In genomic region chr5:165157209-165157608, GRCh38 we compare ENCODE assay signal across 19 cellular contexts.
DNase-seq lines count a peak whose midpoint lies in the region; ATAC-seq and TF ChIP-seq lines count a peak whose summit lies in the region.
"Had no signal": no experiment of that assay in that cellular context is flagged by ENCODE, and none has a peak within 500 bp of the region (broad histone marks: within the 10 kb centered on the region; RNA-seq: fewer than 3 reads in every experiment).

No MANE protein-coding gene starts in this region.

- POLR2A ChIA-PET in IMR-90 (lab: Charles Lee; ENCODE audit: unreplicated experiment) (no interaction called here), A673 (lab: Charles Lee; ENCODE audit: low non-redundant PET) (no interaction called here)

- no peak overlapping the region for H2BK5ac ChIP-seq in IMR-90 (ENCODE audit: low read depth, low read length, poor library complexity, severe bottlenecking)

- no peaks in the 10 kb centered on the region for H3K27me3 Mint-ChIP-seq in progenitor cell of endocrine pancreas

- H2AK9ac ChIP-seq in IMR-90 (replicated peaks; ENCODE audit: low read depth, low read length, poor library complexity), result no peak overlapping the region

- no TSS peak for BruUV-seq in IMR-90 (replicated peaks; lab: Mats Ljungman, UMichigan)
- no TSS peak for BruUV-seq in A673 (replicated peaks; lab: Mats Ljungman, UMichigan)

- no peak overlapping the region for H3K14ac ChIP-seq in IMR-90 (replicated peaks; ENCODE audit: low read depth, low read length)

- H3K79me1 ChIP-seq in IMR-90 (ENCODE audit: low read depth in 1 of 2, low read length in 2 of 2), result no peaks in the 10 kb centered on the region

- H3K4ac ChIP-seq in IMR-90 (ENCODE audit: low read depth, low read length), result no peak overlapping the region

- H3K4me1 ChIP-seq in IMR-90 (ENCODE audit: control insufficient read depth, insufficient read depth, low read length), result no peaks in the 10 kb centered on the region
- no peaks in the 10 kb centered on the region for H3K4me1 ChIP-seq in A673 (ENCODE audit: insufficient read depth, low read length, poor library complexity, severe bottlenecking)
- H3K4me1 ChIP-seq: HAP-1 had no signal

- H3K4me3 Mint-ChIP-seq in progenitor cell of endocrine pancreas (ENCODE audit: low read depth), result no peak overlapping the region
- no peak overlapping the region for H3K4me3 Mint-ChIP-seq in stimulated activated effector memory CD8-positive, alpha-beta T cell treated with anti-CD3 and anti-CD28 coated beads, Interleukin-12 subunit alpha, Interleukin-12 subunit beta, amount 100 ng/mL, for 72 hours
- H3K4me3 Mint-ChIP-seq: CD8-positive, alpha-beta T cell had no signal

- 60% methylated on average over 1 of the region's 1 CpG; no CpG with 5 or more reads in 1 of the 2 experiments for WGBS in IMR-90 (ENCODE audit: extremely low coverage in 2 of 2, insufficient read length in 1 of 2), 2 experiments

- no peak overlapping the region for H2AK5ac ChIP-seq in IMR-90 (ENCODE audit: low read depth, low read length)

- no peak overlapping the region for H4K8ac ChIP-seq in IMR-90 (ENCODE audit: low read depth in 2 of 2, low read length in 2 of 2)

- no peaks in the 10 kb centered on the region for H3K4me1 Mint-ChIP-seq in progenitor cell of endocrine pancreas (ENCODE audit: low read depth)
- H3K4me1 Mint-ChIP-seq in stimulated activated effector memory CD8-positive, alpha-beta T cell treated with anti-CD3 and anti-CD28 coated beads, Interleukin-12 subunit alpha, Interleukin-12 subunit beta, amount 100 ng/mL, for 72 hours, result no peaks in the 10 kb centered on the region

- H2AFZ ChIP-seq in IMR-90 (replicated peaks; ENCODE audit: low read length, poor library complexity), result no peak overlapping the region

- no peak for TF ChIP-seq CTCF in IMR-90 (conservative IDR thresholded peaks at IDR 0.05; ENCODE audit: low read depth, low read length)
- TF ChIP-seq CTCF in progenitor cell of endocrine pancreas (IDR thresholded peaks at IDR 0.05; ENCODE audit: unreplicated experiment), result no peak
- TF ChIP-seq CTCF in A673 (conservative IDR thresholded peaks at IDR 0.05; ENCODE audit: low read depth, low read length), result no peak

- no peak for TF ChIP-seq RAD21 in IMR-90 (IDR thresholded peaks at IDR 0.05; ENCODE audit: low read length)

- dilution Hi-C loops in IMR-90 (cut with HindIII; ENCODE audit: low sequenced_read_pairs, unreplicated experiment), result no loop called here

- no peak overlapping the region for H3K9ac ChIP-seq in IMR-90 (ENCODE audit: low read depth, low read length)

- H3K18ac ChIP-seq in IMR-90 (ENCODE audit: low read depth, low read length), result no peak overlapping the region

- no peak overlapping the region for H3K4me3 ChIP-seq in IMR-90 (ENCODE audit: insufficient read depth, low read depth, low read length)
- H3K4me3 ChIP-seq in A673 (ENCODE audit: low read depth, low read length, poor library complexity, severe bottlenecking), result no peak overlapping the region
- H3K4me3 ChIP-seq: HAP-1 had no signal

- 0 out of 2 replicates have a peak, but pooled peaks have one; percentile 11 for ATAC-seq in IMR-90 (ENCODE audit: low read depth)
- no peak for ATAC-seq in stimulated activated effector memory CD8-positive, alpha-beta T cell treated with anti-CD3 and anti-CD28 coated beads, Interleukin-12 subunit alpha, Interleukin-12 subunit beta, amount 100 ng/mL, for 72 hours
- ATAC-seq: CD8-positive, alpha-beta T cell had no signal

- H2BK20ac ChIP-seq in IMR-90 (ENCODE audit: low read depth, low read length), result no peak overlapping the region

- DNase-seq in Caki2 (ENCODE audit: low read depth), result peak; percentile 22
- DNase-seq in IMR-90, result no peak
- peak; percentile 40 for DNase-seq in amniotic epithelial cell (ENCODE audit: low read depth)
- no peak for DNase-seq in progenitor cell of endocrine pancreas (ENCODE audit: low spot score, unreplicated experiment)
- no peak for DNase-seq in stimulated activated effector memory CD8-positive, alpha-beta T cell treated with anti-CD3 and anti-CD28 coated beads, Interleukin-12 subunit alpha, Interleukin-12 subunit beta, amount 100 ng/mL, for 72 hours (ENCODE audit: low spot score in 2 of 2)
- no peak for DNase-seq in AG08396 (ENCODE audit: low spot score)
- DNase-seq in A673 (ENCODE audit: low spot score), result no peak
- DNase-seq: AML-193; C1 segment of cervical spinal cord; Calu3; CD8-positive, alpha-beta T cell; DMS153; NCI-H1092; NCI-H1436 treated with DMSO at 0.1 percent for 48 hours; NCI-H2029 treated with DMSO at 0.1 percent for 48 hours; NCI-H526 treated with DMSO at 0.1 percent for 48 hours; OCI-M1; SHP77 had no signal

- H3K9me1 ChIP-seq in IMR-90 (ENCODE audit: insufficient read depth, low read length), result no peaks in the 10 kb centered on the region

- H3K9me3 Mint-ChIP-seq in progenitor cell of endocrine pancreas (ENCODE audit: low read depth), result peaks cover 2% of the 10 kb centered on the region
- peaks cover 12% of the 10 kb centered on the region for H3K9me3 Mint-ChIP-seq in stimulated activated effector memory CD8-positive, alpha-beta T cell treated with anti-CD3 and anti-CD28 coated beads, Interleukin-12 subunit alpha, Interleukin-12 subunit beta, amount 100 ng/mL, for 72 hours
- H3K9me3 Mint-ChIP-seq: CD8-positive, alpha-beta T cell had no signal

- H3K27ac Mint-ChIP-seq in progenitor cell of endocrine pancreas, result peak overlapping the region; percentile 34
- no peak overlapping the region for H3K27ac Mint-ChIP-seq in stimulated activated effector memory CD8-positive, alpha-beta T cell treated with anti-CD3 and anti-CD28 coated beads, Interleukin-12 subunit alpha, Interleukin-12 subunit beta, amount 100 ng/mL, for 72 hours
- H3K27ac Mint-ChIP-seq: CD8-positive, alpha-beta T cell had no signal

- H2BK120ac ChIP-seq in IMR-90 (ENCODE audit: low read depth, low read length), result no peak overlapping the region

- CTCF ChIA-PET in IMR-90 (lab: Yijun Ruan, JAX), result no interaction called here
- CTCF ChIA-PET in A673 (lab: Charles Lee), result no interaction called here

- no peak overlapping the region for H3K56ac ChIP-seq in IMR-90 (ENCODE audit: extremely low read depth, insufficient read depth, low read length)

- no peaks in the 10 kb centered on the region for H4K20me1 ChIP-seq in IMR-90 (ENCODE audit: insufficient read depth, low read length)

- intact Hi-C loops in IMR-90 (cut with micrococcal nuclease) (no loop called here), A673 (cut with micrococcal nuclease; ENCODE audit: unreplicated experiment) (no loop called here)

- no peak overlapping the region for H4K5ac ChIP-seq in IMR-90 (ENCODE audit: low read depth, low read length)

- no peaks in the 10 kb centered on the region for H3K9me3 ChIP-seq in IMR-90 (ENCODE audit: control insufficient read depth, insufficient read depth, low read length)
- H3K9me3 ChIP-seq in A673 (ENCODE audit: low read depth, low read length, poor library complexity, severe bottlenecking), result no peaks in the 10 kb centered on the region
- H3K9me3 ChIP-seq: HAP-1 had no signal

- no peak overlapping the region for H4K91ac ChIP-seq in IMR-90 (ENCODE audit: insufficient read depth, low read depth, low read length)

- H2BK15ac ChIP-seq in IMR-90 (ENCODE audit: low read depth, low read length), result no peak overlapping the region

- TF ChIP-seq POLR2A in IMR-90 (IDR thresholded peaks at IDR 0.05; ENCODE audit: low read depth, low read length), result no peak

- H3K23ac ChIP-seq in IMR-90 (ENCODE audit: low read depth, low read length), result no peak overlapping the region

- H3K27ac ChIP-seq in IMR-90 (ENCODE audit: insufficient read depth, low read length), result no peak overlapping the region
- no peak overlapping the region for H3K27ac ChIP-seq in A673 (ENCODE audit: low read depth, low read length, poor library complexity, severe bottlenecking)

- no peak overlapping the region for H3K4me2 ChIP-seq in IMR-90 (ENCODE audit: low read depth, low read length)

- in situ Hi-C loops in Caki2 (cut with HindIII; ENCODE audit: low pct_unique_long_range_greater_than_20kb, low sequenced_read_pairs) (no loop called here), IMR-90 (cut with MboI; ENCODE audit: low sequenced_read_pairs) (no loop called here)

- H3K27me3 ChIP-seq in IMR-90 (ENCODE audit: control insufficient read depth, insufficient read depth, low read length), result no peaks in the 10 kb centered on the region
- H3K27me3 ChIP-seq in A673 (replicated peaks; ENCODE audit: insufficient read depth, low read depth, low read length, poor library complexity), result no peaks in the 10 kb centered on the region

- H3K36me3 ChIP-seq in IMR-90 (ENCODE audit: control insufficient read depth, insufficient read depth, low read length) (no peaks in the 10 kb centered on the region), A673 (ENCODE audit: insufficient read depth, low read length, poor library complexity, severe bottlenecking) (no peaks in the 10 kb centered on the region)
- H3K36me3 ChIP-seq: HAP-1 had no signal

- no peaks in the 10 kb centered on the region for H3K36me3 Mint-ChIP-seq in progenitor cell of endocrine pancreas (ENCODE audit: insufficient read depth)
- no peaks in the 10 kb centered on the region for H3K36me3 Mint-ChIP-seq in stimulated activated effector memory CD8-positive, alpha-beta T cell treated with anti-CD3 and anti-CD28 coated beads, Interleukin-12 subunit alpha, Interleukin-12 subunit beta, amount 100 ng/mL, for 72 hours
- H3K36me3 Mint-ChIP-seq: CD8-positive, alpha-beta T cell had no signal

TF ChIP-seq in IMR-90, 13 proteins besides CTCF, POLR2A, EP300 and RAD21 (continues in another document):
- TF ChIP-seq MXI1 (IDR thresholded peaks at IDR 0.05; ENCODE audit: borderline replicate concordance, low read depth, low read length), result no peak
- TF ChIP-seq, protein P1, sequence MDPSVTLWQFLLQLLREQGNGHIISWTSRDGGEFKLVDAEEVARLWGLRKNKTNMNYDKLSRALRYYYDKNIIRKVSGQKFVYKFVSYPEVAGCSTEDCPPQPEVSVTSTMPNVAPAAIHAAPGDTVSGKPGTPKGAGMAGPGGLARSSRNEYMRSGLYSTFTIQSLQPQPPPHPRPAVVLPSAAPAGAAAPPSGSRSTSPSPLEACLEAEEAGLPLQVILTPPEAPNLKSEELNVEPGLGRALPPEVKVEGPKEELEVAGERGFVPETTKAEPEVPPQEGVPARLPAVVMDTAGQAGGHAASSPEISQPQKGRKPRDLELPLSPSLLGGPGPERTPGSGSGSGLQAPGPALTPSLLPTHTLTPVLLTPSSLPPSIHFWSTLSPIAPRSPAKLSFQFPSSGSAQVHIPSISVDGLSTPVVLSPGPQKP (IDR thresholded peaks at IDR 0.05; ENCODE audit: borderline replicate concordance, low read depth, low read length), result no peak
- no peak for TF ChIP-seq RFX5 (IDR thresholded peaks at IDR 0.05; ENCODE audit: low read depth, low read length)
- no peak for TF ChIP-seq USF2 (IDR thresholded peaks at IDR 0.05; ENCODE audit: low read depth, low read length)
- TF ChIP-seq MAFK (IDR thresholded peaks at IDR 0.05; ENCODE audit: low read depth, low read length), result no peak

Comparison
In these comparisons a context has a peak if more than half of its experiments do, and no peak if none do; other contexts are left out.
1. DNase-seq: peak in Caki2 (single experiment) and amniotic epithelial cell (single experiment); none in IMR-90 (single experiment), progenitor cell of endocrine pancreas (single experiment), stimulated activated effector memory CD8-positive, alpha-beta T cell treated with anti-CD3 and anti-CD28 coated beads, Interleukin-12 subunit alpha, Interleukin-12 subunit beta, amount 100 ng/mL, for 72 hours (0 of 2), AG08396 (single experiment) and A673 (single experiment).